8 cellular contexts compared by ENCODE assay signal in genomic region chr2:197705912-197706838, GRCh38. TPM values are rescaled to one million over a fixed set of nuclear protein-coding genes. Genes with fewer than 3 reads are reported as not detected.
DNase-seq lines count a peak whose midpoint lies in the region; ATAC-seq and FAIRE-seq lines count a peak whose summit lies in the region.

No MANE protein-coding gene starts in this region.

- peak; percentile 71 for FAIRE-seq in GM19239 (lab: Jason Lieb, UNC)

- H3K4me3 ChIP-seq in effector memory CD4-positive, alpha-beta T cell (ENCODE audit: insufficient read depth, low read depth, low read length, poor library complexity, severe bottlenecking) = peak overlapping the region; percentile 83
- peak overlapping the region; percentile 85 to 92 for H3K4me3 ChIP-seq in mucosa of rectum (ENCODE audit: low read length in 2 of 2)

- H3K36me3 ChIP-seq in effector memory CD4-positive, alpha-beta T cell (ENCODE audit: control insufficient read depth, insufficient read depth, low read length) = peaks cover 3% of the 10 kb centered on the region
- H3K36me3 ChIP-seq in mucosa of rectum (ENCODE audit: control insufficient read depth in 2 of 2, insufficient read depth in 2 of 2, low read length in 2 of 2) = peaks cover 0 to 2% of the 10 kb centered on the region in 2 donors

- in situ Hi-C loops in ACHN (cut with HindIII; ENCODE audit: low pct_ligation_motif_present, low pct_unique_long_range_greater_than_20kb, low sequenced_read_pairs) = no loop called here
- in situ Hi-C loops in SK-MEL-5 (cut with HindIII; ENCODE audit: low pct_unique_long_range_greater_than_20kb, low sequenced_read_pairs) = no loop called here

- H3K9me3 ChIP-seq in effector memory CD4-positive, alpha-beta T cell (ENCODE audit: control insufficient read depth, low read length) = no peaks in the 10 kb centered on the region
- no peaks in the 10 kb centered on the region for H3K9me3 ChIP-seq in mucosa of rectum (ENCODE audit: control insufficient read depth in 2 of 2, low read length in 2 of 2)

- H3K9ac ChIP-seq in mucosa of rectum (ENCODE audit: low read depth in 1 of 2, low read length in 2 of 2) = peak overlapping the region; percentile 83

- ATAC-seq in HG03520 (IDR thresholded peaks at IDR 0.05; ENCODE audit: unreplicated experiment) = no peak

- peak; percentile 41 for DNase-seq in ACHN
- DNase-seq in GM19239 (ENCODE audit: insufficient read length, low spot score) = no peak
- DNase-seq in SK-MEL-5 (ENCODE audit: low read depth, low spot score) = peak; percentile 12
- DNase-seq in effector memory CD4-positive, alpha-beta T cell = no peak
- DNase-seq in ureter (ENCODE audit: low spot score) = peak; percentile 44
- DNase-seq in SW480 (ENCODE audit: low spot score) = no peak

- peaks cover 29% of the 10 kb centered on the region for H3K4me1 ChIP-seq in effector memory CD4-positive, alpha-beta T cell (ENCODE audit: control insufficient read depth, insufficient read depth, low read length, poor library complexity, severe bottlenecking)
- peaks cover 19 to 26% of the 10 kb centered on the region in 2 donors for H3K4me1 ChIP-seq in mucosa of rectum (ENCODE audit: control insufficient read depth in 2 of 2, insufficient read depth in 2 of 2, low read length in 2 of 2)

- H3K27me3 ChIP-seq in effector memory CD4-positive, alpha-beta T cell (replicated peaks; ENCODE audit: control insufficient read depth, insufficient read depth, low read length, poor library complexity, severe bottlenecking) = no peaks in the 10 kb centered on the region
- H3K27me3 ChIP-seq in mucosa of rectum (ENCODE audit: control insufficient read depth in 2 of 2, insufficient read depth in 2 of 2, low read length in 2 of 2) = no peaks in the 10 kb centered on the region

- peak overlapping the region; percentile 85 for H3K27ac ChIP-seq in effector memory CD4-positive, alpha-beta T cell (ENCODE audit: insufficient read depth, low read length, poor library complexity, severe bottlenecking)
- H3K27ac ChIP-seq in mucosa of rectum (ENCODE audit: low read depth in 2 of 2, low read length in 2 of 2) = peak overlapping the region in 1 of 2 donors; percentile 75

RNA-seq across cellular contexts. Expression of gene MARS2, which starts 1.0 kb away (rescaled TPM):
- 11.4 and 12.3 TPM in 2 replicates for total RNA-seq in SK-MEL-5 (2014; rRNA removed; shearing (Covaris generic))
- polyA plus RNA-seq in SK-MEL-5 (2015; cell fraction: cytosol; rRNA removed) = 15.8 and 21.1 TPM in 2 replicates
- 17.0 and 21.6 TPM in 2 replicates for polyA plus RNA-seq in SK-MEL-5 (2015; cell fraction: nucleus; rRNA removed)
- 10.5 TPM for total RNA-seq in ureter

RNA-seq across cellular contexts. Expression of gene RFTN2, which starts 30.8 kb away (rescaled TPM):
- 2.2 and 5.0 TPM in 2 replicates for total RNA-seq in SK-MEL-5 (2014; rRNA removed; shearing (Covaris generic))
- 0.44 and 0.65 TPM in 2 replicates for polyA plus RNA-seq in SK-MEL-5 (2015; cell fraction: cytosol; rRNA removed)
- polyA plus RNA-seq in SK-MEL-5 (2015; cell fraction: nucleus; rRNA removed) = 1.9 and 3.1 TPM in 2 replicates
- 7.0 TPM for total RNA-seq in ureter

Comparison
In these comparisons a context has a peak if more than half of its experiments do, and no peak if none do; other contexts are left out.
1. DNase-seq: peak in ACHN (single experiment), SK-MEL-5 (single experiment) and ureter (single experiment); none in GM19239 (single experiment), effector memory CD4-positive, alpha-beta T cell (0 of 3) and SW480 (single experiment).